ENCODE assay signal across 1 cellular context in the genomic region with DNA sequence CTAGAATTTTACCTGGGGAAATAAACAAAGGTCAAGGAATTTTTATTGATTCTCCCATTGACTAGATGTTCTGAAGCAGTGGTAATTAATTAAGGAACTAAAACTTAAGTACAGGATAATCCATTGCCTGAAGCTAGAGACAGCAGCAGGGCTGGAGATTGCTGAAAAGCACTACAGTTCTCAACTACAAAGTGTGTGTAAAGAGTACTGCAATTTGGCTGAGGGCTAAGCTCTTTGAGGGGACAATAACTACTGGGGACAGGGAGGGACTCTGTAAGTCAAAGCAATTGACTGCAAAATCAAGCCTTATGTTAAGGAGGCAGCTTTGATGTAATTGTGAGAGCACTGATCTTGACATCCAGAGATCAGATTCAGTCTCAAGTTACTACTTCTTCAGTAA.
TF ChIP-seq lines count a peak whose summit lies in the region.

No MANE protein-coding gene starts in this region.

TF ChIP-seq in SK-N-SH treated with all-trans-retinoic acid at 6 μM for 48 hours, 23 proteins besides CTCF, POLR2A, EP300 and RAD21 (continued from another document):
- no peak for TF ChIP-seq RARB (CRISPR knock-in tag; IDR thresholded peaks at IDR 0.05)
